Comparison of ENCODE assay signal across 30 cellular contexts in genomic region chr2:6177796-6178195, GRCh38.
"Had no signal": no experiment of that assay in that cellular context is flagged by ENCODE, and none has a peak within 500 bp of the region (broad histone marks: within the 10 kb centered on the region; RNA-seq: fewer than 3 reads in every experiment).

No MANE protein-coding gene starts in this region.

- H3K27ac ChIP-seq: breast epithelium, cardiac muscle cell, coronary artery, dorsolateral prefrontal cortex, gastrocnemius medialis, heart left ventricle had no signal

- H3K4me1 ChIP-seq: breast epithelium, gastrocnemius medialis, heart left ventricle had no signal

- FAIRE-seq: astrocyte had no signal

- H3K36me3 ChIP-seq: breast epithelium, cardiac muscle cell, gastrocnemius medialis, heart left ventricle had no signal

- H3K4me3 ChIP-seq: breast epithelium, cardiac muscle cell, coronary artery, dorsolateral prefrontal cortex, gastrocnemius medialis, heart left ventricle had no signal

- DNase-seq: activated CD4-positive, alpha-beta memory T cell treated with anti-CD3 and anti-CD28 coated beads, Interleukin-2, amount 10 ng/mL, durations not matched to agents 7 days and 5 days; activated CD4-positive, alpha-beta T cell treated with anti-CD3 and anti-CD28 coated beads for 36 hours; activated CD4-positive, alpha-beta T cell treated with anti-CD3 and anti-CD28 coated beads, Interleukin-2, amount 10 ng/mL, durations not matched to agents 24 days and 14 days; activated CD4-positive, alpha-beta T cell treated with anti-CD3 and anti-CD28 coated beads, Interleukin-2, amount 50 U/mL, for 4 hours; activated CD4-positive, CD25-positive, alpha-beta regulatory T cell; activated CD4-positive, CD25-positive, alpha-beta regulatory T cell treated with anti-CD3 and anti-CD28 coated beads, Interleukin-2, amount 50 U/mL, for 72 hours; activated CD8-positive, alpha-beta memory T cell treated with anti-CD3 and anti-CD28 coated beads, Interleukin-2, amount 50 U/mL, for 48 hours; activated gamma-delta T cell; activated naive CD4-positive, alpha-beta T cell; activated naive CD4-positive, alpha-beta T cell treated with anti-CD3 and anti-CD28 coated beads, Interleukin-2, amount 10 ng/mL, durations not matched to agents 7 days and 5 days; activated T-cell treated with anti-CD3 and anti-CD28 coated beads for 4 hours; activated T-cell treated with anti-CD3 and anti-CD28 coated beads, Interleukin-2, amount 50 U/mL, for 24 hours; activated T-cell treated with anti-CD3 and anti-CD28 coated beads, Interleukin-2, amount 50 U/mL, for 72 hours; amniotic stem cell; anterior cingulate cortex; central memory CD4-positive, alpha-beta T cell; cerebellar nuclear complex; dorsolateral prefrontal cortex; effector memory CD4-positive, alpha-beta T cell; endodermal cell; foreskin fibroblast; gastrocnemius medialis; glutamatergic neuron; heart left ventricle; hypothalamus; T1000 had no signal

- H3K9me3 ChIP-seq: gastrocnemius medialis had no signal
